Comparison of ENCODE assay signal across 16 cellular contexts in genomic region chr11:46215208-46215931, GRCh38.
DNase-seq lines count a peak whose midpoint lies in the region; ATAC-seq and TF ChIP-seq lines count a peak whose summit lies in the region.
"Had no signal": no experiment of that assay in that cellular context is flagged by ENCODE, and none has a peak within 500 bp of the region (broad histone marks: within the 10 kb centered on the region; RNA-seq: fewer than 3 reads in every experiment).

No MANE protein-coding gene starts in this region.

- peaks cover 20% of the 10 kb centered on the region for H3K4me1 Mint-ChIP-seq in dendritic cell treated with granulocyte-macrophage colony-stimulating factor and Interleukin-4, amounts not matched to agents 40 ng/mL and 50 ng/mL, for 4 days (ENCODE audit: low read depth)
- H3K4me1 Mint-ChIP-seq: B cell had no signal

- H3K4me1 ChIP-seq in ACC112 (ENCODE audit: control insufficient read depth, insufficient read depth, low read length, unreplicated experiment) (peaks cover 17% of the 10 kb centered on the region), HEK293 (ENCODE audit: control insufficient read depth, insufficient read depth, low read length) (no peaks in the 10 kb centered on the region), MM.1S (ENCODE audit: low read length) (peaks cover 13% of the 10 kb centered on the region)

- H3K9ac ChIP-seq in MM.1S (ENCODE audit: low read length), result no peak overlapping the region
- H3K9ac ChIP-seq: BLaER1 treated with 17β-estradiol and CSF1 and Interleukin-3, amounts not matched to agents 10 nM and 100 nM had no signal

- no peaks in the 10 kb centered on the region for H3K27me3 Mint-ChIP-seq in dendritic cell treated with granulocyte-macrophage colony-stimulating factor and Interleukin-4, amounts not matched to agents 40 ng/mL and 50 ng/mL, for 4 days

- H3K36me3 ChIP-seq in ACC112 (ENCODE audit: insufficient read depth, low read length) (no peaks in the 10 kb centered on the region), HEK293 (ENCODE audit: control insufficient read depth in 2 of 2, insufficient read depth in 1 of 2, low read length in 2 of 2) (no peaks in the 10 kb centered on the region), MM.1S (replicated peaks; ENCODE audit: insufficient read depth, low read length) (no peaks in the 10 kb centered on the region)
- H3K36me3 ChIP-seq: BLaER1 treated with 17β-estradiol and CSF1 and Interleukin-3, amounts not matched to agents 10 nM and 100 nM had no signal

- CTCF ChIA-PET in HEK293 (lab: Yijun Ruan, JAX), result no interaction called here

- no peak for ATAC-seq in GM18517 (IDR thresholded peaks at IDR 0.05; ENCODE audit: unreplicated experiment)
- no peak for ATAC-seq in HG02885 (IDR thresholded peaks at IDR 0.05; ENCODE audit: poor library complexity, unreplicated experiment)
- ATAC-seq: CD8-positive, alpha-beta T cell; HCT116 had no signal

- intact Hi-C loops in dendritic cell treated with granulocyte-macrophage colony-stimulating factor and Interleukin-4, amounts not matched to agents 40 ng/mL and 50 ng/mL, for 4 days (cut with micrococcal nuclease), result no loop called here

- H3K9me3 Mint-ChIP-seq in dendritic cell treated with granulocyte-macrophage colony-stimulating factor and Interleukin-4, amounts not matched to agents 40 ng/mL and 50 ng/mL, for 4 days, result no peaks in the 10 kb centered on the region
- H3K9me3 Mint-ChIP-seq: CD8-positive, alpha-beta T cell had no signal

- H3K9me3 ChIP-seq in HEK293 (ENCODE audit: control insufficient read depth, insufficient read depth, low read depth, low read length), result no peaks in the 10 kb centered on the region
- no peaks in the 10 kb centered on the region for H3K9me3 ChIP-seq in MM.1S (replicated peaks; ENCODE audit: insufficient read depth, low read length)
- H3K9me3 ChIP-seq: BLaER1 treated with 17β-estradiol and CSF1 and Interleukin-3, amounts not matched to agents 10 nM and 100 nM had no signal

- no peaks in the 10 kb centered on the region for H3F3A ChIP-seq in MM.1S (ENCODE audit: insufficient read depth, low read length)

- no peaks in the 10 kb centered on the region for H3K27me3 ChIP-seq in ACC112 (ENCODE audit: insufficient read depth, low read length)
- H3K27me3 ChIP-seq in MM.1S (replicated peaks; ENCODE audit: insufficient read depth, low read length), result no peaks in the 10 kb centered on the region
- H3K27me3 ChIP-seq: BLaER1 treated with 17β-estradiol and CSF1 and Interleukin-3, amounts not matched to agents 10 nM and 100 nM had no signal

- no peaks in the 10 kb centered on the region for H3K36me3 Mint-ChIP-seq in dendritic cell treated with granulocyte-macrophage colony-stimulating factor and Interleukin-4, amounts not matched to agents 40 ng/mL and 50 ng/mL, for 4 days (ENCODE audit: low read depth)
- H3K36me3 Mint-ChIP-seq: CD8-positive, alpha-beta T cell had no signal

- POLR2A ChIA-PET in HEK293 (lab: Yijun Ruan, JAX), result interaction anchor here (0.6 to 0.7 kb wide), 4 partner anchors 16 to 106 kb away, joined by 3 to 6 read pairs (median 4); no protein-coding TSS in a partner anchor

- H3K4me3 ChIP-seq in ACC112 (ENCODE audit: low read depth, low read length) (peak overlapping the region; percentile 76), HEK293 (ENCODE audit: low read depth, low read length) (no peak overlapping the region), MM.1S (ENCODE audit: low read length) (no peak overlapping the region; the same call in 1 of the 2 replicates)
- H3K4me3 ChIP-seq: BLaER1 treated with 17β-estradiol and CSF1 and Interleukin-3, amounts not matched to agents 10 nM and 100 nM had no signal

- peak overlapping the region; percentile 21 for H3K27ac Mint-ChIP-seq in dendritic cell treated with granulocyte-macrophage colony-stimulating factor and Interleukin-4, amounts not matched to agents 40 ng/mL and 50 ng/mL, for 4 days
- H3K27ac Mint-ChIP-seq: B cell; CD8-positive, alpha-beta T cell had no signal

- peak overlapping the region; percentile 94 for H2AFZ ChIP-seq in ACC112 (ENCODE audit: low read length, unreplicated experiment)
- H2AFZ ChIP-seq in MM.1S (ENCODE audit: low read length), result no peak overlapping the region

- peak overlapping the region; percentile 43; the same call in 1 of the 2 replicates for H3K4me2 ChIP-seq in MM.1S (ENCODE audit: low read depth, low read length)

- H3K27ac ChIP-seq in ACC112 (ENCODE audit: low read depth, low read length) (no peak overlapping the region), HEK293 (ENCODE audit: extremely low read depth, low read depth, low read length) (no peak overlapping the region), MM.1S (ENCODE audit: low read length) (no peak overlapping the region)
- H3K27ac ChIP-seq: BLaER1 treated with 17β-estradiol and CSF1 and Interleukin-3, amounts not matched to agents 10 nM and 100 nM had no signal

- no peaks in the 10 kb centered on the region for H4K20me1 ChIP-seq in MM.1S (ENCODE audit: insufficient read depth, low read length)
- H4K20me1 ChIP-seq: BLaER1 treated with 17β-estradiol and CSF1 and Interleukin-3, amounts not matched to agents 10 nM and 100 nM had no signal

- H3K79me2 ChIP-seq in ACC112 (ENCODE audit: control insufficient read depth, insufficient read depth, low read length, unreplicated experiment) (no peaks in the 10 kb centered on the region), MM.1S (ENCODE audit: low read length) (no peaks in the 10 kb centered on the region)

- H3K9me2 ChIP-seq in MM.1S (replicated peaks; ENCODE audit: insufficient read depth, low read length), result no peaks in the 10 kb centered on the region

- H3K4me3 Mint-ChIP-seq in dendritic cell treated with granulocyte-macrophage colony-stimulating factor and Interleukin-4, amounts not matched to agents 40 ng/mL and 50 ng/mL, for 4 days, result no peak overlapping the region
- H3K4me3 Mint-ChIP-seq: B cell; CD8-positive, alpha-beta T cell had no signal

- DNase-seq in MM.1S (no peak), pons (ENCODE audit: low spot score) (no peak), LoVo (ENCODE audit: low spot score) (no peak)
- DNase-seq: 8988T; CD8-positive, alpha-beta T cell; COR-L47; GOT3; H7 had no signal

- no peak for TF ChIP-seq CTCF in HEK293 (tag by site-specific recombination; IDR thresholded peaks at IDR 0.05)
- TF ChIP-seq CTCF in MM.1S (IDR thresholded peaks at IDR 0.05; ENCODE audit: low read length), result no peak

TF ChIP-seq in HEK293, 187 proteins besides CTCF, POLR2A, EP300 and RAD21:
- TF ChIP-seq ZNF398 (tag by site-specific recombination; IDR thresholded peaks at IDR 0.05) (no peak), PRDM10 (tag by site-specific recombination; IDR thresholded peaks at IDR 0.05) (peak; percentile 56; the same call in 1 of the 2 replicates)
